In the genomic region with DNA sequence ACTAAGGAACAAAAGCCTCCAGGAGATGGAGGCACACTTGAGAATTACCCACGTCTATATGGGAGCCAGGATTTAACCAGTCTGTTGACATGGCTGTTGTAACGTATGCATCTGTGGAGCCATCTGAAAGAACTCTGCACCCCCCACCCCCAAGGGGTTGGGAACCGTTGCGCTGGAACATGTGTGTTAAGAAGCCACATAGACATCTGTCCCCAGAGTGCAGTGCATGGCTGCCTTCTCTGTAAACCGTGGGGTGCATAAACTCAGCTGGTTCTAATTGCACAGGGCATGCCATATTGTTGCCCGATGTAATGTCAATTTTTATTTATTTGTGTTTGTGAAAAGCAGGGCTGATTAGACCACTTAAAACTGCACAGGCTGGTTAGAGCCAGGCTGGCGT, we compare ENCODE assay signal across 15 cellular contexts.
A peak's percentile ranks its signal among the peaks of the same experiment; 100 is the strongest.
DNase-seq lines count a peak whose midpoint lies in the region; ATAC-seq, FAIRE-seq and TF ChIP-seq lines count a peak whose summit lies in the region.
"Had no signal": no experiment of that assay in that cellular context is flagged by ENCODE, and none has a peak within 500 bp of the region (broad histone marks: within the 10 kb centered on the region; RNA-seq: fewer than 3 reads in every experiment).

No MANE protein-coding gene starts in this region.

- ATAC-seq in A549: no peak

- H4K20me1 ChIP-seq in hepatocyte (ENCODE audit: insufficient read depth, poor library complexity, severe bottlenecking): no peaks in the 10 kb centered on the region
- no peaks in the 10 kb centered on the region for H4K20me1 ChIP-seq in GM23248 (ENCODE audit: insufficient read depth)

- DNase-seq in A549 (ENCODE audit: low read depth in 1 of 2, low spot score in 1 of 2) (no peak), NAMALWA (ENCODE audit: low spot score) (peak; percentile 75), NCI-H774 (lab: John Stamatoyannopoulos, UW) (peak; percentile 16), hepatocyte (ENCODE audit: low spot score) (no peak), AG08395 (ENCODE audit: low spot score) (no peak), GM23248 (no peak), Peyer's patch (no peak)
- no peak for DNase-seq in stimulated activated CD4-positive, alpha-beta T cell treated with anti-CD3 and anti-CD28 coated beads, Interleukin-15, amount 100 ng/mL, for 24 hours
- DNase-seq: activated naive CD4-positive, alpha-beta T cell; aorta; esophagus squamous epithelium; Right ventricle myocardium superior; stimulated activated naive CD4-positive, alpha-beta T cell; uterus had no signal

- H3K4me3 ChIP-seq in A549: no peak overlapping the region
- H3K4me3 ChIP-seq in hepatocyte: no peak overlapping the region
- H3K4me3 ChIP-seq in GM23248: no peak overlapping the region
- no peak overlapping the region for H3K4me3 ChIP-seq in Peyer's patch
- H3K4me3 ChIP-seq: esophagus squamous epithelium, smooth muscle cell, uterus had no signal

- H3K9me3 ChIP-seq in A549 (no peaks in the 10 kb centered on the region), hepatocyte (ENCODE audit: low read depth) (no peaks in the 10 kb centered on the region), GM23248 (ENCODE audit: low read depth) (no peaks in the 10 kb centered on the region), Peyer's patch (no peaks in the 10 kb centered on the region)
- H3K9me3 ChIP-seq: esophagus squamous epithelium, uterus had no signal

- no peak for FAIRE-seq in A549 (lab: Jason Lieb, UNC)

- H3K9me2 ChIP-seq in hepatocyte (replicated peaks; ENCODE audit: insufficient read depth) (no peaks in the 10 kb centered on the region), GM23248 (ENCODE audit: insufficient read depth) (no peaks in the 10 kb centered on the region)

- no peak overlapping the region for H2AFZ ChIP-seq in hepatocyte
- H2AFZ ChIP-seq in GM23248: no peak overlapping the region

- H3K79me2 ChIP-seq in hepatocyte: no peaks in the 10 kb centered on the region
- no peaks in the 10 kb centered on the region for H3K79me2 ChIP-seq in GM23248 (ENCODE audit: insufficient read depth)

- POLR2A ChIA-PET in A549 (lab: Yijun Ruan, JAX): no interaction called here

- no peak for TF ChIP-seq EP300 in A549 (IDR thresholded peaks at IDR 0.05)

- peaks cover 75% of the 10 kb centered on the region for H3K4me1 ChIP-seq in A549
- H3K4me1 ChIP-seq in hepatocyte (ENCODE audit: insufficient read depth): peaks cover 29% of the 10 kb centered on the region
- no peaks in the 10 kb centered on the region for H3K4me1 ChIP-seq in GM23248 (ENCODE audit: insufficient read depth)
- peaks cover 0 to 11% (median 0%) of the 10 kb centered on the region in 4 donors for H3K4me1 ChIP-seq in Peyer's patch
- H3K4me1 ChIP-seq: uterus had no signal

- H3F3A ChIP-seq in GM23248 (ENCODE audit: insufficient read depth): no peaks in the 10 kb centered on the region

- H3K27me3 ChIP-seq in hepatocyte (no peaks in the 10 kb centered on the region), GM23248 (replicated peaks; ENCODE audit: insufficient read depth) (peaks cover 7% of the 10 kb centered on the region; the same call in 1 of the 2 replicates), Peyer's patch (no peaks in the 10 kb centered on the region)
- H3K27me3 ChIP-seq: uterus had no signal

- H3K36me3 ChIP-seq in hepatocyte (replicated peaks; ENCODE audit: insufficient read depth, low read depth): no peaks in the 10 kb centered on the region
- H3K36me3 ChIP-seq in GM23248 (ENCODE audit: low read depth): no peaks in the 10 kb centered on the region
- no peaks in the 10 kb centered on the region for H3K36me3 ChIP-seq in Peyer's patch
- H3K36me3 ChIP-seq: esophagus squamous epithelium, uterus had no signal

- peak overlapping the region; percentile 78 for H3K4me2 ChIP-seq in A549
- peak overlapping the region; percentile 8 for H3K4me2 ChIP-seq in hepatocyte
- H3K4me2 ChIP-seq in GM23248 (ENCODE audit: unreplicated experiment): no peak overlapping the region
- H3K4me2 ChIP-seq: smooth muscle cell had no signal

- in situ Hi-C loops in GM23248 (cut with MboI): no loop called here

- TF ChIP-seq POLR2A in A549 (IDR thresholded peaks at IDR 0.05; ENCODE audit: low read length): no peak
- TF ChIP-seq POLR2A in Peyer's patch (IDR thresholded peaks at IDR 0.05): no peak

- TF ChIP-seq RAD21 in A549 (conservative IDR thresholded peaks at IDR 0.05 in 1 of 2, IDR thresholded peaks at IDR 0.05 in 1 of 2): no peak

- H3K27ac ChIP-seq in A549 (peak overlapping the region; percentile 92 to 95), hepatocyte (peak overlapping the region; percentile 66), GM23248 (no peak overlapping the region), Peyer's patch (no peak overlapping the region)
- H3K27ac ChIP-seq: esophagus squamous epithelium, uterus had no signal

- H3K9ac ChIP-seq in GM23248: no peak overlapping the region

- WGBS in A549 (ENCODE audit: missing lambda C conversion rate): 77% methylated on average over 5 of the region's 7 CpGs
- 58% methylated on average over 7 of the region's 7 CpGs for WGBS in hepatocyte (ENCODE audit: low lambda C conversion rate, missing lambda C conversion rate)
- WGBS in GM23248 (ENCODE audit: low coverage in 1 of 2, low lambda C conversion rate in 2 of 2, missing lambda C conversion rate in 2 of 2), 2 experiments: 78 to 80% methylated on average over 7 of the region's 7 CpGs

- no peak for TF ChIP-seq CTCF in A549 (IDR thresholded peaks at IDR 0.05)
- no peak for TF ChIP-seq CTCF in hepatocyte (IDR thresholded peaks at IDR 0.05; ENCODE audit: poor library complexity)
- TF ChIP-seq CTCF in Peyer's patch (IDR thresholded peaks at IDR 0.05): no peak

- CTCF ChIA-PET in A549 (lab: Yijun Ruan, JAX): interaction anchor here (1.2 to 2.1 kb wide), 2 partner anchors 10 to 12 kb away, joined by 3 to 7 read pairs; no protein-coding TSS in a partner anchor

TF ChIP-seq in A549, 52 proteins besides CTCF, POLR2A, EP300 and RAD21:
- TF ChIP-seq MAX (IDR thresholded peaks at IDR 0.05) (no peak), EHF (CRISPR knock-in tag; IDR thresholded peaks at IDR 0.05) (no peak), BHLHE40 (IDR thresholded peaks at IDR 0.05; ENCODE audit: low read depth, low read length) (no peak), CBX2 (IDR thresholded peaks at IDR 0.05; ENCODE audit: borderline replicate concordance, low read depth) (no peak), CEBPB (IDR thresholded peaks at IDR 0.05) (no peak), TFCP2L1 (CRISPR knock-in tag; IDR thresholded peaks at IDR 0.05) (no peak), HMGXB4 (CRISPR knock-in tag; IDR thresholded peaks at IDR 0.05; ENCODE audit: borderline replicate concordance) (no peak), E2F6 (IDR thresholded peaks at IDR 0.05; ENCODE audit: borderline replicate concordance, low read depth) (no peak), MAFK (IDR thresholded peaks at IDR 0.05; ENCODE audit: partially characterized antibody) (no peak)

Comparison
In these comparisons a context has a peak if more than half of its experiments do, and no peak if none do; other contexts are left out.
1. DNase-seq: peak in NAMALWA (single experiment) and NCI-H774 (single experiment); none in A549 (0 of 2), hepatocyte (single experiment), AG08395 (single experiment), GM23248 (single experiment), stimulated activated CD4-positive, alpha-beta T cell treated with anti-CD3 and anti-CD28 coated beads, Interleukin-15, amount 100 ng/mL, for 24 hours (single experiment) and Peyer's patch (0 of 3).
2. H3K27ac ChIP-seq: peak in A549 (2 of 2) and hepatocyte (single experiment); none in GM23248 (single experiment) and Peyer's patch (0 of 4).